11 cellular contexts compared by ENCODE assay signal in genomic region chr2:157901325-157901724, GRCh38. TPM values are rescaled to one million over a fixed set of nuclear protein-coding genes. Genes with fewer than 3 reads are reported as not detected.
DNase-seq lines count a peak whose midpoint lies in the region; ATAC-seq and TF ChIP-seq lines count a peak whose summit lies in the region.
"Had no signal": no experiment of that assay in that cellular context is flagged by ENCODE, and none has a peak within 500 bp of the region (broad histone marks: within the 10 kb centered on the region; RNA-seq: fewer than 3 reads in every experiment).

No MANE protein-coding gene starts in this region.

- H3K4me1 Mint-ChIP-seq in natural killer cell treated with Interleukin-12 subunit alpha and Interleukin-12 subunit beta and Interleukin-15 and Interleukin-18, amount 100 ng/mL, for 72 hours (ENCODE audit: low read depth in 2 of 2) = peaks cover 31 to 33% of the 10 kb centered on the region in 2 donors

- H3K9me3 ChIP-seq in DOHH2 (ENCODE audit: control insufficient read depth, insufficient read depth, low read length) = no peaks in the 10 kb centered on the region
- H3K9me3 ChIP-seq in RWPE2 (ENCODE audit: severe bottlenecking) = no peaks in the 10 kb centered on the region

- no peak overlapping the region for H3K4me2 ChIP-seq in DOHH2 (ENCODE audit: low read length)

- H3K27ac ChIP-seq in DOHH2 (ENCODE audit: low read depth, low read length) (no peak overlapping the region), RWPE2 (ENCODE audit: poor library complexity, severe bottlenecking) (no peak overlapping the region)

- H3K27me3 ChIP-seq in DOHH2 (ENCODE audit: control insufficient read depth, low read length) (peaks cover 17% of the 10 kb centered on the region; the same call in 1 of the 2 replicates), RWPE2 (ENCODE audit: insufficient read depth, poor library complexity, severe bottlenecking) (no peaks in the 10 kb centered on the region)

- no peaks in the 10 kb centered on the region for H3K79me2 ChIP-seq in DOHH2 (ENCODE audit: control insufficient read depth, low read length)

- no peak overlapping the region for H3K4me3 Mint-ChIP-seq in natural killer cell treated with Interleukin-12 subunit alpha and Interleukin-12 subunit beta and Interleukin-15 and Interleukin-18, amount 100 ng/mL, for 72 hours

- ATAC-seq in RWPE2 (ENCODE audit: low read depth) = no peak
- no peak for ATAC-seq in natural killer cell treated with Interleukin-12 subunit alpha and Interleukin-12 subunit beta and Interleukin-15 and Interleukin-18, amount 100 ng/mL, for 72 hours

- DNase-seq in AG10803 (ENCODE audit: low read depth) (no peak), RWPE2 (ENCODE audit: low spot score) (no peak), fibroblast of pulmonary artery (ENCODE audit: low read depth) (no peak), NCI-H345 treated with DMSO at 0.1 percent for 48 hours (lab: John Stamatoyannopoulos, UW; ENCODE audit: unreplicated experiment) (no peak), NCI-H2029 treated with DMSO at 0.1 percent for 48 hours (lab: John Stamatoyannopoulos, UW) (no peak), UCSD-AML1 (lab: John Stamatoyannopoulos, UW; ENCODE audit: unreplicated experiment) (no peak)
- DNase-seq in natural killer cell treated with Interleukin-12 subunit alpha and Interleukin-12 subunit beta and Interleukin-15 and Interleukin-18, amount 100 ng/mL, for 72 hours (ENCODE audit: low spot score) = no peak
- DNase-seq: activated gamma-delta T cell treated with Interleukin-2 at 50 U/mL for 16 hours, DMS153, GOT3 had no signal

- TF ChIP-seq CTCF in AG10803 (conservative IDR thresholded peaks at IDR 0.05; ENCODE audit: low read length) (0 out of 2 replicates have a peak, but pooled peaks have one; percentile 11), DOHH2 (IDR thresholded peaks at IDR 0.05; ENCODE audit: low read depth, low read length, poor library complexity, severe bottlenecking) (peak; percentile 36), RWPE2 (IDR thresholded peaks at IDR 0.05; ENCODE audit: poor library complexity, severe bottlenecking) (peak; percentile 19), fibroblast of pulmonary artery (IDR thresholded peaks at IDR 0.05; ENCODE audit: low read length, missing control alignments) (peak; percentile 33)

- H4K20me1 ChIP-seq in DOHH2 (ENCODE audit: control insufficient read depth, insufficient read depth, low read depth, low read length) = no peaks in the 10 kb centered on the region

- H3K9me3 Mint-ChIP-seq in natural killer cell treated with Interleukin-12 subunit alpha and Interleukin-12 subunit beta and Interleukin-15 and Interleukin-18, amount 100 ng/mL, for 72 hours = no peaks in the 10 kb centered on the region

- H3K36me3 Mint-ChIP-seq in natural killer cell treated with Interleukin-12 subunit alpha and Interleukin-12 subunit beta and Interleukin-15 and Interleukin-18, amount 100 ng/mL, for 72 hours = no peaks in the 10 kb centered on the region

- no peaks in the 10 kb centered on the region for H3K4me1 ChIP-seq in DOHH2 (ENCODE audit: control insufficient read depth, low read length)
- no peaks in the 10 kb centered on the region for H3K4me1 ChIP-seq in RWPE2 (ENCODE audit: insufficient read depth, poor library complexity, severe bottlenecking)

- no peaks in the 10 kb centered on the region for H3F3A ChIP-seq in DOHH2 (ENCODE audit: control insufficient read depth, insufficient read depth)

- H3K27me3 Mint-ChIP-seq in natural killer cell treated with Interleukin-12 subunit alpha and Interleukin-12 subunit beta and Interleukin-15 and Interleukin-18, amount 100 ng/mL, for 72 hours = peaks cover 0 to under 1% of the 10 kb centered on the region in 2 donors

- H3K9me2 ChIP-seq in DOHH2 (replicated peaks; ENCODE audit: control insufficient read depth, low read length) = no peaks in the 10 kb centered on the region

- no peak overlapping the region for H3K4me3 ChIP-seq in AG10803 (ENCODE audit: low read length)
- H3K4me3 ChIP-seq in DOHH2 (ENCODE audit: low read length) = no peak overlapping the region
- H3K4me3 ChIP-seq in RWPE2 (ENCODE audit: severe bottlenecking) = no peak overlapping the region
- no peak overlapping the region for H3K4me3 ChIP-seq in fibroblast of pulmonary artery (replicated peaks; ENCODE audit: low read depth, low read length)

- H3K36me3 ChIP-seq in DOHH2 (ENCODE audit: control insufficient read depth, low read length) (no peaks in the 10 kb centered on the region), RWPE2 (ENCODE audit: low read depth) (no peaks in the 10 kb centered on the region)

- no peak overlapping the region for H3K27ac Mint-ChIP-seq in natural killer cell treated with Interleukin-12 subunit alpha and Interleukin-12 subunit beta and Interleukin-15 and Interleukin-18, amount 100 ng/mL, for 72 hours

RNA-seq across cellular contexts. Expression of gene ACVR1, which starts 25.2 kb away (rescaled TPM):
- total RNA-seq in natural killer cell treated with Interleukin-12 subunit alpha and Interleukin-12 subunit beta and Interleukin-15 and Interleukin-18, amount 100 ng/mL, for 72 hours = 10 to 100 TPM in 1 of 2 donors, 1 to 10 TPM in 1; 5.7 to 14.3 TPM
